25 cellular contexts compared by ENCODE assay signal in the genomic region with DNA sequence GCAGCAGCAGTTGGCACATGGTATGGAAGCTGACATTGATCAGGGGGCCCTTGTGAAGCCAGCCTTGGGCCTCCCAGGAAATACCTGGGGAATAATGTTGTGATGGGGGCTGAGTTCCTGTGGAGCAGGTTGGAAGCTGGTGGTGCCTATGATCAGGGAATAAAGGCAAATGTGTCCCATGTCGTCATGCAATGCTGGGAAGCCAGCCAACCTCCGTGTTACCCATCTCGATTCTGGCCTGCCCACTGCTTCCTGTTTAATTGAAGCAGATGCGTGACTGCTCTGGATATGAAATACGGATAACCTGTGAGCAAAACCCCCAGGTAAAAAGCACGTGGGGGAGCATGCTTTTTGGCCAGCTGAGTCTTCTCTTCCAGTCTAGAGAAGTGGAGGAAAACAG.
"Had no signal": no experiment of that assay in that cellular context is flagged by ENCODE, and none has a peak within 500 bp of the region (broad histone marks: within the 10 kb centered on the region; RNA-seq: fewer than 3 reads in every experiment).

No MANE protein-coding gene starts in this region.

- H3K4me1 Mint-ChIP-seq: activated CD4-positive, alpha-beta memory T cell treated with anti-CD3 and anti-CD28 coated beads, Interleukin-2, amount 10 ng/mL, durations not matched to agents 7 days and 5 days; activated CD4-positive, alpha-beta T cell treated with anti-CD3 and anti-CD28 coated beads for 36 hours; activated naive CD4-positive, alpha-beta T cell treated with anti-CD3 and anti-CD28 coated beads, Interleukin-2, amount 50 U/mL, for 24 hours; T-cell had no signal

- H3K4me3 ChIP-seq: SK-N-MC had no signal

- H3K36me3 Mint-ChIP-seq: activated naive CD4-positive, alpha-beta T cell treated with anti-CD3 and anti-CD28 coated beads, Interleukin-2, amount 50 U/mL, for 24 hours; T-cell had no signal

- DNase-seq: activated CD4-positive, alpha-beta memory T cell treated with anti-CD3 and anti-CD28 coated beads, Interleukin-2, amount 10 ng/mL, durations not matched to agents 7 days and 5 days; activated CD4-positive, alpha-beta T cell treated with anti-CD3 and anti-CD28 coated beads for 36 hours; activated CD4-positive, alpha-beta T cell treated with anti-CD3 and anti-CD28 coated beads, Interleukin-2, amount 50 U/mL, for 1 hour; activated CD4-positive, CD25-positive, alpha-beta regulatory T cell; activated CD8-positive, alpha-beta memory T cell treated with anti-CD3 and anti-CD28 coated beads, Interleukin-2, amount 50 U/mL, for 4 hours; activated T-cell treated with anti-CD3 and anti-CD28 coated beads, Interleukin-2, amount 50 U/mL, for 1 hour; aorta; central memory CD4-positive, alpha-beta T cell; MM.1S; NCI-H1105; NCI-H1436; NCI-H1694 treated with DMSO at 0.1 percent for 48 hours; NCI-H2029 treated with DMSO at 0.1 percent for 48 hours; NCI-H2171; NCI-H2227 treated with DMSO at 0.1 percent for 48 hours; NCI-H510A; NCI-H69; RPMI8226; T-cell; T-helper 2 cell; T1000 had no signal

- H3K27ac ChIP-seq: SK-N-MC, VCaP had no signal

- H3K9me3 Mint-ChIP-seq: activated CD4-positive, alpha-beta memory T cell treated with anti-CD3 and anti-CD28 coated beads, Interleukin-2, amount 10 ng/mL, durations not matched to agents 7 days and 5 days; activated naive CD4-positive, alpha-beta T cell treated with anti-CD3 and anti-CD28 coated beads, Interleukin-2, amount 50 U/mL, for 24 hours had no signal

- ATAC-seq: activated CD4-positive, alpha-beta T cell treated with anti-CD3 and anti-CD28 coated beads for 36 hours; Right ventricle myocardium inferior; T-cell had no signal

- H3K27me3 Mint-ChIP-seq: activated CD4-positive, alpha-beta memory T cell treated with anti-CD3 and anti-CD28 coated beads, Interleukin-2, amount 10 ng/mL, durations not matched to agents 7 days and 5 days; activated naive CD4-positive, alpha-beta T cell treated with anti-CD3 and anti-CD28 coated beads, Interleukin-2, amount 50 U/mL, for 24 hours had no signal

- H3K4me3 Mint-ChIP-seq: activated CD4-positive, alpha-beta memory T cell treated with anti-CD3 and anti-CD28 coated beads, Interleukin-2, amount 10 ng/mL, durations not matched to agents 7 days and 5 days; activated CD4-positive, alpha-beta T cell treated with anti-CD3 and anti-CD28 coated beads for 36 hours; activated naive CD4-positive, alpha-beta T cell treated with anti-CD3 and anti-CD28 coated beads, Interleukin-2, amount 50 U/mL, for 24 hours; T-cell had no signal

- H3K27ac Mint-ChIP-seq: activated CD4-positive, alpha-beta memory T cell treated with anti-CD3 and anti-CD28 coated beads, Interleukin-2, amount 10 ng/mL, durations not matched to agents 7 days and 5 days; activated CD4-positive, alpha-beta T cell treated with anti-CD3 and anti-CD28 coated beads for 36 hours; activated naive CD4-positive, alpha-beta T cell treated with anti-CD3 and anti-CD28 coated beads, Interleukin-2, amount 50 U/mL, for 24 hours; T-cell had no signal
